Comparison of ENCODE assay signal across 23 cellular contexts in genomic region chr11:32613500-32614151, GRCh38.
"Had no signal": no experiment of that assay in that cellular context is flagged by ENCODE, and none has a peak within 500 bp of the region (broad histone marks: within the 10 kb centered on the region; RNA-seq: fewer than 3 reads in every experiment).

No MANE protein-coding gene starts in this region.

- H3K27me3 ChIP-seq: MG63 had no signal

- DNase-seq: IMR-90, Karpas-422, KG1, MG63, NCI-H1092, NCI-H1105 treated with DMSO at 0.1 percent for 48 hours, NCI-H1417 treated with DMSO at 0.1 percent for 48 hours, NCI-H187, NCI-H2029, NCI-H2081 treated with DMSO at 0.1 percent for 48 hours, NCI-H2171, NCI-H226, NCI-H446, NCI-H510A, NCI-H524 treated with DMSO at 0.1 percent for 48 hours, NCI-H69, NCI-H774, PC-3, SHP77, SK-N-SH, T-helper 1 cell had no signal

- H3K4me3 ChIP-seq: MG63 had no signal

- H3K9me3 ChIP-seq: MG63, SK-N-SH had no signal

- H3K9ac ChIP-seq: SK-N-SH had no signal

- H3K4me2 ChIP-seq: SK-N-SH had no signal

- ATAC-seq: Panc1, PC-3 had no signal

- H3K27ac ChIP-seq: RWPE1 had no signal

- H3K36me3 ChIP-seq: MG63 had no signal
